Comparison of ENCODE assay signal across 16 cellular contexts in the genomic region with DNA sequence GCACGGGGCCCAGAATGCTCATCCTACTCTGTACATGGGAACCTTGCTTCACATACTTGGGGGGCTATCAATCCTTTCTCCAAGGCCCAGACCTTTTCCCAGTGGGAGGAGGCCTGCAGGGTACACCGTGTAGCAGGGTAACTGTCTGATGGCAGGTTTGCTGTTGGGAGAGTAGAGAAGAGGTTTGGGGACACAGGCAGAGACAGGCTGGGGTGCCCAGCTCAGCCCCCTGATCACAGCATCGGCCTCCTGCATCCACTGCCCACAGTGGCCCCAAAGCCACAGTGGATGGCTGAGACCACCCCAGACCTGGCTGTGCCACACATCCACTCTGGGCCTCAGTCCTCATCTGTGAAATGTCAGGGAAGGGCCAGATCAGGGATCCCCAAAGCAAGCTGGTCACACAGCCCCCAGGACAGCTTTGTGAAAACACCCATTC. TPM values are rescaled to one million over a fixed set of nuclear protein-coding genes. Genes with fewer than 3 reads are reported as not detected.
DNase-seq lines count a peak whose midpoint lies in the region; ATAC-seq and TF ChIP-seq lines count a peak whose summit lies in the region.
"Had no signal": no experiment of that assay in that cellular context is flagged by ENCODE, and none has a peak within 500 bp of the region (broad histone marks: within the 10 kb centered on the region; RNA-seq: fewer than 3 reads in every experiment).

No MANE protein-coding gene starts in this region.

- H3K27me3 ChIP-seq in left ventricle myocardium inferior (ENCODE audit: low read depth) (peaks cover 17% of the 10 kb centered on the region), RWPE2 (ENCODE audit: insufficient read depth, poor library complexity, severe bottlenecking) (peaks cover 11% of the 10 kb centered on the region)

- peaks cover 10% of the 10 kb centered on the region for H3K4me1 Mint-ChIP-seq in osteocyte (ENCODE audit: unreplicated experiment)

- H3K4me1 ChIP-seq in left ventricle myocardium inferior (peaks cover 14% of the 10 kb centered on the region), RWPE2 (ENCODE audit: insufficient read depth, poor library complexity, severe bottlenecking) (no peaks in the 10 kb centered on the region)
- H3K4me1 ChIP-seq: Caco-2 had no signal

- no peaks in the 10 kb centered on the region for H3K9me3 Mint-ChIP-seq in osteocyte (ENCODE audit: unreplicated experiment)
- H3K9me3 Mint-ChIP-seq: CD8-positive, alpha-beta T cell had no signal

- TF ChIP-seq CTCF in left ventricle myocardium inferior (IDR thresholded peaks at IDR 0.05; ENCODE audit: borderline replicate concordance), result no peak
- no peak for TF ChIP-seq CTCF in RWPE2 (IDR thresholded peaks at IDR 0.05; ENCODE audit: poor library complexity, severe bottlenecking)
- TF ChIP-seq CTCF in osteocyte (IDR thresholded peaks at IDR 0.05), result no peak

- no peak overlapping the region for H3K4me3 Mint-ChIP-seq in osteocyte (ENCODE audit: unreplicated experiment)
- H3K4me3 Mint-ChIP-seq: CD14-positive monocyte; CD8-positive, alpha-beta T cell had no signal

- ATAC-seq in RWPE2 (ENCODE audit: low read depth) (no peak), GM21737 (IDR thresholded peaks at IDR 0.05; ENCODE audit: unreplicated experiment) (no peak), HG03095 (IDR thresholded peaks at IDR 0.05; ENCODE audit: unreplicated experiment) (no peak)
- ATAC-seq: A549; CD8-positive, alpha-beta T cell; HCT116; K562 had no signal

- no peaks in the 10 kb centered on the region for H3K9me3 ChIP-seq in left ventricle myocardium inferior (replicated peaks)
- no peaks in the 10 kb centered on the region for H3K9me3 ChIP-seq in RWPE2 (ENCODE audit: severe bottlenecking)
- H3K9me3 ChIP-seq: A549, Caco-2 had no signal

- H3K36me3 ChIP-seq in left ventricle myocardium inferior (no peaks in the 10 kb centered on the region), RWPE2 (ENCODE audit: low read depth) (no peaks in the 10 kb centered on the region)

- no peaks in the 10 kb centered on the region for H3K36me3 Mint-ChIP-seq in osteocyte (ENCODE audit: unreplicated experiment)
- H3K36me3 Mint-ChIP-seq: CD8-positive, alpha-beta T cell had no signal

- peaks cover 35% of the 10 kb centered on the region for H3K27me3 Mint-ChIP-seq in osteocyte (ENCODE audit: unreplicated experiment)

- DNase-seq in cardiac septum (ENCODE audit: low spot score), result peak; percentile 64
- DNase-seq in left ventricle myocardium inferior, result no peak
- peak; percentile 51 for DNase-seq in RWPE2 (ENCODE audit: low spot score)
- peak; percentile 72 for DNase-seq in osteocyte (ENCODE audit: extremely low spot score, unreplicated experiment)
- DNase-seq in ureter (ENCODE audit: low spot score), result peak; percentile 15
- DNase-seq: Caco-2 had no signal

- H3K27ac Mint-ChIP-seq in osteocyte (ENCODE audit: unreplicated experiment), result no peak overlapping the region
- H3K27ac Mint-ChIP-seq: CD14-positive monocyte; CD8-positive, alpha-beta T cell had no signal

- no peak overlapping the region for H3K4me3 ChIP-seq in left ventricle myocardium inferior
- H3K4me3 ChIP-seq in RWPE2 (ENCODE audit: severe bottlenecking), result no peak overlapping the region
- H3K4me3 ChIP-seq: A549, K562 had no signal

- H3K27ac ChIP-seq in left ventricle myocardium inferior (replicated peaks) (no peak overlapping the region), RWPE2 (ENCODE audit: poor library complexity, severe bottlenecking) (no peak overlapping the region)
- H3K27ac ChIP-seq: A549, HL-60 had no signal

- intact Hi-C loops in cardiac septum (cut with DNase I) (no loop called here), left ventricle myocardium inferior (cut with micrococcal nuclease) (loop anchor here (5.0 kb wide), 1 partner anchor 92 kb away; no protein-coding TSS in a partner anchor)

RNA-seq across cellular contexts. Expression of a gene that starts 5.6 kb away (rescaled TPM):
- total RNA-seq in cardiac septum (0.65 TPM), left ventricle myocardium inferior (0.25 TPM), osteocyte (0.29 and 0.38 TPM in 2 replicates), ureter (not detected)
- total RNA-seq: Caco-2; CD8-positive, alpha-beta T cell; K562 had no signal

RNA-seq across cellular contexts. Expression of a gene that starts 25.8 kb away (rescaled TPM):
- total RNA-seq in cardiac septum (not detected), left ventricle myocardium inferior (not detected), osteocyte (not detected in 2 replicates), ureter (0.57 TPM)
- total RNA-seq: CD8-positive, alpha-beta T cell; G401; H4 had no signal

RNA-seq across cellular contexts. Expression of a gene that starts 49.9 kb away (rescaled TPM):
- 2.0 TPM for total RNA-seq in cardiac septum
- total RNA-seq in left ventricle myocardium inferior, result 2.2 TPM
- 0.55 and 1.1 TPM in 2 replicates for total RNA-seq in osteocyte
- 4.0 TPM for total RNA-seq in ureter
